ENCODE assay signal across 9 cellular contexts in the genomic region with DNA sequence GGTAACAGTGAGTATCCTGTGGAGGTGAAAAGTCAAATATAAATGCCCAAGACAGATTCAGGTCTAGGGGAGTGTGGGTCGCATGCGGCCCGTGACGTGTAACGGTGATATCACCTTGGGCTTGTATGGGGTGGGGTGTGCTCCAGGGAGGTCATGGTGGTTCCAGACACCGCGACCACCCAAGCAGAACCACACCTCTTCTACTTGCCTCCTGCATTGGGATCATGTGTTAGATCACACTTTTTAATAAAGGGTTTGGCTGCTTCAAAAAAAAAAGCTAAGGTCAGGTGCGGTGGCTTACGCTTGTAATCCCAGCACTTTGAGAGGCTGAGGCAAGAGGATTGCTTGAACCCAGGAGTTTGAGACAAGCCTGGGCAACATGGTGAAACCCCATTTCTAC. TPM values are rescaled to one million over a fixed set of nuclear protein-coding genes. Genes with fewer than 3 reads are reported as not detected.
"Had no signal": no experiment of that assay in that cellular context is flagged by ENCODE, and none has a peak within 500 bp of the region (broad histone marks: within the 10 kb centered on the region; RNA-seq: fewer than 3 reads in every experiment).

No MANE protein-coding gene starts in this region.

- H3K9me3 Mint-ChIP-seq: H9, HFFc6 had no signal

- DNase-seq: GM23248, GOT3, H9, HCEC 1CT, HFFc6, IMR-90 had no signal

- H3K4me3 ChIP-seq: GM23248, K562 had no signal

- H3K4me3 Mint-ChIP-seq: H9 had no signal

- H2AFZ ChIP-seq: GM23248 had no signal

- H3K27ac ChIP-seq: GM23248 had no signal

- FAIRE-seq: HTR-8/SVneo, K562 had no signal

- ATAC-seq: K562 had no signal

- H3K27ac Mint-ChIP-seq: H9 had no signal

RNA-seq across cellular contexts. Expression of a gene that starts 4.5 kb away (rescaled TPM):
- total RNA-seq: HT-29 had no signal
